8 cellular contexts compared by ENCODE assay signal in the genomic region with DNA sequence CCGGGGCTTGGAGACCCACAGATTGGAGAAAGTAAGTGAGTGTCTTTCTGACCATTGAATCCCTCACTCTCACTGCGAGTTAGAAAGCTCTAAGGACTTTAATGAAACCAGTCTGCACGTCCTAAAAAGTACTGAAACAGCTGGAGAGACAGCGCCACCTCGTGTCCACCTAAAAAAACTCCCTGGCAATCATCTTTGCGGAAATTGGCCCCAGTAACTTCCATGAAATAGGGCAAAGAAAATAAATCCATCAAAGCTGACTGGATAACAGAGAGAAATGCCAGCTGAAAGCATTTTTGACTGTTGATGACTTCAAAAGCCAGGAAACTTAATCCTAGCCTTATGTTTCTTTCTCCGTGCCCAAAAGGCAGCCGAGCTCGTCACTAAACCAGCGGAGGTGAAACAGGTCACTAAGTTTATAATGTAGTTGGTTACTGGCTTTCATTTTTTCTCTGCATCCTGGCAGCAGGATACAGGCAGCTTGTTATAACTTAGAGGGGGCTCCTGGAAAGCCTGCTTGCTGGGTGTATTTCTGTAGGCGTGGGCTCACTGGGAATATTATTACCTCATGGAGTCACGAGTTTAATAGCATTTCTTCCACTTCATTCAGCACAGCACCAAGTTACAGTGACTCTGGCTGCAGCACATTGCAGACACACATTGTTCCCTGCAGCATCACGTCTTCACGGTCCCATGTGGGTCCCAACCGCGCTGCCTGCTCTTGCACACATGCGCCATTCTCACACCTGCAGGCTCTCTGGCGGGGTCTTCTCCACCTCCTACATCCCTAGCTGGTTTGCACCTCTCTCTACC.
DNase-seq lines count a peak whose midpoint lies in the region; ATAC-seq, FAIRE-seq and TF ChIP-seq lines count a peak whose summit lies in the region.

No MANE protein-coding gene starts in this region.

- TF ChIP-seq CTCF in C4-2B (conservative IDR thresholded peaks at IDR 0.05) (peak; percentile 92), lower lobe of right lung (IDR thresholded peaks at IDR 0.05) (peak; percentile 79)

- intact Hi-C loops in lower lobe of right lung (cut with DNase I): no loop called here

- no peaks in the 10 kb centered on the region for H3K9me3 ChIP-seq in lower lobe of right lung

- H3K4me1 ChIP-seq in lower lobe of right lung: no peaks in the 10 kb centered on the region

- no peak for FAIRE-seq in H54 (lab: Jason Lieb, UNC)

- ATAC-seq in lower lobe of right lung: peak; percentile 46 to 58

- DNase-seq in H54 (ENCODE audit: insufficient read length, low spot score): peak; percentile 5
- DNase-seq in NCI-H226: peak; percentile 23
- peak; percentile 26 to 29 for DNase-seq in activated CD4-positive, alpha-beta T cell treated with anti-CD3 and anti-CD28 coated beads for 4 hours
- peak; percentile 86 for DNase-seq in dermis blood vessel endothelial cell
- DNase-seq in lower lobe of right lung: no peak
- DNase-seq in stimulated activated CD8-positive, alpha-beta memory T cell treated with anti-CD3 and anti-CD28 coated beads, Interleukin-12 subunit alpha, Interleukin-12 subunit beta, amount 100 ng/mL, for 24 hours (ENCODE audit: extremely low read depth): peak; percentile 7
- DNase-seq in cortex of kidney (lab: John Stamatoyannopoulos, UW): no peak

- H3K27me3 ChIP-seq in lower lobe of right lung (ENCODE audit: low read depth): no peaks in the 10 kb centered on the region

- TF ChIP-seq POLR2A in H54 (IDR thresholded peaks at IDR 0.05; ENCODE audit: low read depth, low read length): no peak

- peak overlapping the region; percentile 0 for H3K4me3 ChIP-seq in lower lobe of right lung

- no peaks in the 10 kb centered on the region for H3K36me3 ChIP-seq in lower lobe of right lung

- H3K27ac ChIP-seq in C4-2B: no peak overlapping the region
- H3K27ac ChIP-seq in lower lobe of right lung: no peak overlapping the region

Comparison
In these comparisons a context has a peak if more than half of its experiments do, and no peak if none do; other contexts are left out.
1. DNase-seq: peak in H54 (single experiment), NCI-H226 (single experiment), activated CD4-positive, alpha-beta T cell treated with anti-CD3 and anti-CD28 coated beads for 4 hours (2 of 2), dermis blood vessel endothelial cell (single experiment) and stimulated activated CD8-positive, alpha-beta memory T cell treated with anti-CD3 and anti-CD28 coated beads, Interleukin-12 subunit alpha, Interleukin-12 subunit beta, amount 100 ng/mL, for 24 hours (single experiment); none in lower lobe of right lung (single experiment) and cortex of kidney (single experiment).